ENCODE assay signal across 1 cellular context in genomic region chr2:44802409-44803099, GRCh38.
TF ChIP-seq lines count a peak whose summit lies in the region.

No MANE protein-coding gene starts in this region.

TF ChIP-seq in WTC11, 78 proteins besides CTCF, POLR2A, EP300 and RAD21 (continued from another document):
- TF ChIP-seq FOXP1 (CRISPR knock-in tag; IDR thresholded peaks at IDR 0.05; ENCODE audit: borderline replicate concordance) (0 out of 2 replicates have a peak, but pooled peaks have one; percentile 33), ZBTB21 (CRISPR knock-in tag; IDR thresholded peaks at IDR 0.05; ENCODE audit: borderline replicate concordance) (0 out of 2 replicates have a peak, but pooled peaks have one; percentile 72), ZNF121 (CRISPR knock-in tag; IDR thresholded peaks at IDR 0.05) (no peak)
- TF ChIP-seq, protein P1, sequence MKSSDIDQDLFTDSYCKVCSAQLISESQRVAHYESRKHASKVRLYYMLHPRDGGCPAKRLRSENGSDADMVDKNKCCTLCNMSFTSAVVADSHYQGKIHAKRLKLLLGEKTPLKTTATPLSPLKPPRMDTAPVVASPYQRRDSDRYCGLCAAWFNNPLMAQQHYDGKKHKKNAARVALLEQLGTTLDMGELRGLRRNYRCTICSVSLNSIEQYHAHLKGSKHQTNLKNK (CRISPR knock-in tag; IDR thresholded peaks at IDR 0.05) = peak; percentile 95; the same call in 1 of the 2 replicates
